Comparison of ENCODE assay signal across 22 cellular contexts in the genomic region with DNA sequence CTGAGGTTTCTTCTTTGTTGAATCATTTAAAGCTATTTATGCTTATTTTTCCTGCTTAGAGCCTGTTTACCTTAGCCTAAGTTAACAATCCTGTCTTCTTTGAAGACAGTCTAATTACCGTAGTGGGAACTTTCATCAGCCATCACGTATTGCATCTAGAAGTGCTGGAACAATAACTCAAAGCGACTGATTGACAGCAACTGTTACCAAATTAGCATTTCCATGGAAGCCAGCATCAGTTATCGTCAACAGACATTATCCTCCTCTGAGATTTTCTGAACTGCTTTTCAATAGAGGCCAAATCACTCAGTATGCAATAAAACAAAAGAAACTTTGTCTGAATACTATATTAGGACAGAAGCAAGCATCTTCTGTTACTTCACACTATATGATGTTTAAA.
"Had no signal": no experiment of that assay in that cellular context is flagged by ENCODE, and none has a peak within 500 bp of the region (broad histone marks: within the 10 kb centered on the region; RNA-seq: fewer than 3 reads in every experiment).

No MANE protein-coding gene starts in this region.

- H3K4me1 ChIP-seq: left ventricle myocardium inferior, parathyroid adenoma, tibial nerve had no signal

- H3K4me3 ChIP-seq: left ventricle myocardium inferior, tibial nerve had no signal

- H3K79me2 ChIP-seq: parathyroid adenoma had no signal

- H3K27ac Mint-ChIP-seq: activated CD8-positive, alpha-beta memory T cell treated with anti-CD3 and anti-CD28 coated beads, Interleukin-2, amount 10 ng/mL, durations not matched to agents 7 days and 5 days; activated CD8-positive, alpha-beta T cell treated with anti-CD3 and anti-CD28 coated beads for 36 hours; activated naive CD4-positive, alpha-beta T cell treated with anti-CD3 and anti-CD28 coated beads, Interleukin-2, amount 10 ng/mL, durations not matched to agents 7 days and 5 days; immature natural killer cell; mesothelial cell of epicardium; naive thymus-derived CD8-positive, alpha-beta T cell; stimulated activated effector memory CD8-positive, alpha-beta T cell treated with anti-CD3 and anti-CD28 coated beads, Interleukin-12 subunit alpha, Interleukin-12 subunit beta, amount 100 ng/mL, for 72 hours; stimulated activated naive CD8-positive, alpha-beta T cell treated with anti-CD3 and anti-CD28 coated beads, Interleukin-15, amount 100 ng/mL, for 72 hours had no signal

- H3K4me3 Mint-ChIP-seq: activated CD8-positive, alpha-beta memory T cell treated with anti-CD3 and anti-CD28 coated beads, Interleukin-2, amount 10 ng/mL, durations not matched to agents 7 days and 5 days; activated CD8-positive, alpha-beta T cell treated with anti-CD3 and anti-CD28 coated beads for 36 hours; activated naive CD4-positive, alpha-beta T cell treated with anti-CD3 and anti-CD28 coated beads, Interleukin-2, amount 10 ng/mL, durations not matched to agents 7 days and 5 days; immature natural killer cell; mesothelial cell of epicardium; naive thymus-derived CD8-positive, alpha-beta T cell; stimulated activated effector memory CD8-positive, alpha-beta T cell treated with anti-CD3 and anti-CD28 coated beads, Interleukin-12 subunit alpha, Interleukin-12 subunit beta, amount 100 ng/mL, for 72 hours; stimulated activated naive CD8-positive, alpha-beta T cell treated with anti-CD3 and anti-CD28 coated beads, Interleukin-15, amount 100 ng/mL, for 72 hours had no signal

- H3K27me3 ChIP-seq: tibial nerve had no signal

- H3K9ac ChIP-seq: parathyroid adenoma had no signal

- H2AFZ ChIP-seq: parathyroid adenoma had no signal

- DNase-seq: activated CD4-positive, alpha-beta T cell treated with anti-CD3 and anti-CD28 coated beads for 48 hours; activated CD8-positive, alpha-beta memory T cell treated with anti-CD3 and anti-CD28 coated beads, Interleukin-2, amount 10 ng/mL, durations not matched to agents 7 days and 5 days; activated CD8-positive, alpha-beta T cell treated with anti-CD3 and anti-CD28 coated beads for 36 hours; activated effector memory CD4-positive, alpha-beta T cell treated with anti-CD3 and anti-CD28 coated beads, Interleukin-2, amount 50 U/mL, for 16 hours; activated naive CD4-positive, alpha-beta T cell treated with anti-CD3 and anti-CD28 coated beads, Interleukin-2, amount 10 ng/mL, durations not matched to agents 7 days and 5 days; activated T-cell treated with anti-CD3 and anti-CD28 coated beads for 4 hours; amygdala; erythroblast; foreskin fibroblast; immature natural killer cell; kidney glomerular epithelial cell; left ventricle myocardium inferior; naive thymus-derived CD8-positive, alpha-beta T cell; small intestine; stimulated activated CD4-positive, alpha-beta T cell treated with anti-CD3 and anti-CD28 coated beads, Interleukin-2, amount 100 ng/mL, for 24 hours; stimulated activated naive CD8-positive, alpha-beta T cell treated with anti-CD3 and anti-CD28 coated beads, Interleukin-15, amount 100 ng/mL, for 72 hours had no signal

- H3K27ac ChIP-seq: left ventricle myocardium inferior, parathyroid adenoma, tibial nerve had no signal

- H3K9me3 Mint-ChIP-seq: activated CD8-positive, alpha-beta T cell treated with anti-CD3 and anti-CD28 coated beads for 36 hours; naive thymus-derived CD8-positive, alpha-beta T cell; stimulated activated effector memory CD8-positive, alpha-beta T cell treated with anti-CD3 and anti-CD28 coated beads, Interleukin-12 subunit alpha, Interleukin-12 subunit beta, amount 100 ng/mL, for 72 hours; stimulated activated naive CD8-positive, alpha-beta T cell treated with anti-CD3 and anti-CD28 coated beads, Interleukin-15, amount 100 ng/mL, for 72 hours had no signal

- FAIRE-seq: endometrium had no signal

- H3K27me3 Mint-ChIP-seq: activated CD8-positive, alpha-beta memory T cell treated with anti-CD3 and anti-CD28 coated beads, Interleukin-2, amount 10 ng/mL, durations not matched to agents 7 days and 5 days; activated CD8-positive, alpha-beta T cell treated with anti-CD3 and anti-CD28 coated beads for 36 hours; activated naive CD4-positive, alpha-beta T cell treated with anti-CD3 and anti-CD28 coated beads, Interleukin-2, amount 10 ng/mL, durations not matched to agents 7 days and 5 days; brain; naive thymus-derived CD8-positive, alpha-beta T cell; stimulated activated naive CD8-positive, alpha-beta T cell treated with anti-CD3 and anti-CD28 coated beads, Interleukin-15, amount 100 ng/mL, for 72 hours had no signal

- H3K36me3 Mint-ChIP-seq: activated CD8-positive, alpha-beta memory T cell treated with anti-CD3 and anti-CD28 coated beads, Interleukin-2, amount 10 ng/mL, durations not matched to agents 7 days and 5 days; activated naive CD4-positive, alpha-beta T cell treated with anti-CD3 and anti-CD28 coated beads, Interleukin-2, amount 10 ng/mL, durations not matched to agents 7 days and 5 days; brain; immature natural killer cell; mesothelial cell of epicardium; naive thymus-derived CD8-positive, alpha-beta T cell; stimulated activated effector memory CD8-positive, alpha-beta T cell treated with anti-CD3 and anti-CD28 coated beads, Interleukin-12 subunit alpha, Interleukin-12 subunit beta, amount 100 ng/mL, for 72 hours had no signal

- H3K9me3 ChIP-seq: left ventricle myocardium inferior, tibial nerve had no signal

- H3K4me1 Mint-ChIP-seq: activated CD8-positive, alpha-beta memory T cell treated with anti-CD3 and anti-CD28 coated beads, Interleukin-2, amount 10 ng/mL, durations not matched to agents 7 days and 5 days; activated naive CD4-positive, alpha-beta T cell treated with anti-CD3 and anti-CD28 coated beads, Interleukin-2, amount 10 ng/mL, durations not matched to agents 7 days and 5 days; immature natural killer cell; mesothelial cell of epicardium; naive thymus-derived CD8-positive, alpha-beta T cell; stimulated activated effector memory CD8-positive, alpha-beta T cell treated with anti-CD3 and anti-CD28 coated beads, Interleukin-12 subunit alpha, Interleukin-12 subunit beta, amount 100 ng/mL, for 72 hours; stimulated activated naive CD8-positive, alpha-beta T cell treated with anti-CD3 and anti-CD28 coated beads, Interleukin-15, amount 100 ng/mL, for 72 hours had no signal

- H3K36me3 ChIP-seq: left ventricle myocardium inferior, tibial nerve had no signal
